In genomic region chr15:85667491-85668424, GRCh38 we compare ENCODE assay signal across 8 cellular contexts.
DNase-seq lines count a peak whose midpoint lies in the region; ATAC-seq lines count a peak whose summit lies in the region.

No MANE protein-coding gene starts in this region.

- no peak overlapping the region for H3K4me3 ChIP-seq in skin epidermis

- no peaks in the 10 kb centered on the region for H3K27me3 Mint-ChIP-seq in activated naive CD8-positive, alpha-beta T cell

- intact Hi-C loops in left cardiac atrium (cut with DNase I), result no loop called here

- peaks cover 29% of the 10 kb centered on the region for H3K4me1 Mint-ChIP-seq in activated naive CD8-positive, alpha-beta T cell (ENCODE audit: low read depth)

- H3K27ac ChIP-seq in skin epidermis, result peak overlapping the region in 20 of 21 experiments; percentile 8 to 90 (median 75)

- H3K9me3 Mint-ChIP-seq in activated naive CD8-positive, alpha-beta T cell (ENCODE audit: low read depth), result no peaks in the 10 kb centered on the region

- ATAC-seq in HG02678 (IDR thresholded peaks at IDR 0.05; ENCODE audit: unreplicated experiment), result peak; percentile 88
- peak; percentile 93 to 94 for ATAC-seq in left cardiac atrium

- H3K4me3 Mint-ChIP-seq in activated naive CD8-positive, alpha-beta T cell, result peak overlapping the region; percentile 64

- peak overlapping the region; percentile 90 for H3K27ac Mint-ChIP-seq in activated naive CD8-positive, alpha-beta T cell

- H3K36me3 Mint-ChIP-seq in activated naive CD8-positive, alpha-beta T cell, result peaks cover 24% of the 10 kb centered on the region

- peak; percentile 12 for DNase-seq in SKM-1 treated with dmso at 0.1 percent for 144 hours (lab: John Stamatoyannopoulos, UW; ENCODE audit: unreplicated experiment)
- DNase-seq in SKM-1 (lab: John Stamatoyannopoulos, UW; ENCODE audit: unreplicated experiment), result no peak
- DNase-seq in NCI-H226, result peak; percentile 100
- DNase-seq in left cardiac atrium, result peak; percentile 58
- DNase-seq in DMS 273 treated with DMSO at 0.1 percent for 48 hours (lab: John Stamatoyannopoulos, UW), result no peak

Comparison
In these comparisons a context has a peak if more than half of its experiments do, and no peak if none do; other contexts are left out.
1. DNase-seq: peak in SKM-1 treated with dmso at 0.1 percent for 144 hours (single experiment), NCI-H226 (single experiment) and left cardiac atrium (single experiment); none in SKM-1 (single experiment) and DMS 273 treated with DMSO at 0.1 percent for 48 hours (single experiment).